Comparison of ENCODE assay signal across 8 cellular contexts in the genomic region with DNA sequence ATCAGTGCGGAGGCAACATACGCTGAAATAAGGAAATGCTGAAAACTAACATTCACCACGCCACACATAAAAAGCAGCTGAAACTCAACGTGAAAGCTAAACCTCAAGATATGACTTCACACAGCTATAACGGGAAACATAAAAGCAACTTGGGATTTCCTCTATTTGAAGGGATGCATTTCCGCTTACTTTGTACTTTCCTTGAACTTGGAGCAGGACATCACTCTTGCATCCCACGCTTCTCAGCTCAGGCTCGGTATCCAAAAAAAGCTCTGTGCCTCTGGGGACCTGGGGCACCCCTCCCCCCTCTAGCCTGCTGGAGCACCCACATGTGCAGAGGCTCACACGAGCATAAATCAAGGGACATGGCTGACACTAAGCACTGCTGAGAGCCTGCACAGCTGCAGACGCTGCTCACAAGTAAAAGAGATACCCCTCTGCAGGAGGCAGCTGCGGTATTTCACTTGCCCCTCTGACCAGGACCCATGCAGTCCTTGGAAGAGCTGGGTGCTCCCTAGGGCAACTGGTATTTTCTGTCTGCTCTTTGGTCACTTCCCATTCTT. TPM values are rescaled to one million over a fixed set of nuclear protein-coding genes. Genes with fewer than 3 reads are reported as not detected.
DNase-seq lines count a peak whose midpoint lies in the region; ATAC-seq and TF ChIP-seq lines count a peak whose summit lies in the region.

No MANE protein-coding gene starts in this region.

- DNase-seq in ELR (ENCODE audit: low read depth) (peak; percentile 49), ascending aorta (ENCODE audit: low spot score in 2 of 2) (no peak), HUDEP-2 (lab: John Stamatoyannopoulos, UW; ENCODE audit: unreplicated experiment in 76 of 76) (no peak), ecto neural progenitor cell (ENCODE audit: low spot score) (no peak), NCI-H1930 (lab: John Stamatoyannopoulos, UW) (no peak)
- DNase-seq in naive thymus-derived CD8-positive, alpha-beta T cell = peak in 3 of 10 donors; percentile 1 to 11 (median 3)

- POLR2A ChIA-PET in naive thymus-derived CD8-positive, alpha-beta T cell (lab: Charles Lee) = no interaction called here

- H3K4me3 ChIP-seq in ascending aorta = peak overlapping the region in 1 of 2 donors; percentile 43

- no peaks in the 10 kb centered on the region for H3K36me3 ChIP-seq in ascending aorta

- H3K27ac Mint-ChIP-seq in naive thymus-derived CD8-positive, alpha-beta T cell = peak overlapping the region in 3 of 10 donors; percentile 11 to 70 (median 34)

- peak overlapping the region; percentile 19 to 27 for H3K27ac ChIP-seq in ascending aorta

- intact Hi-C loops in ascending aorta (cut with DNase I) = no loop called here

- no peak for TF ChIP-seq CTCF in ascending aorta (IDR thresholded peaks at IDR 0.05)

- no peaks in the 10 kb centered on the region for H3K9me3 ChIP-seq in ascending aorta

- H3K4me3 Mint-ChIP-seq in naive thymus-derived CD8-positive, alpha-beta T cell = peak overlapping the region in 9 of 10 donors; percentile 25 to 77 (median 46)

- ATAC-seq in GM19452 (IDR thresholded peaks at IDR 0.05; ENCODE audit: unreplicated experiment) (peak; percentile 83), HG03432 (IDR thresholded peaks at IDR 0.05; ENCODE audit: unreplicated experiment) (peak; percentile 84)
- no peak for ATAC-seq in naive thymus-derived CD8-positive, alpha-beta T cell

- H3K36me3 Mint-ChIP-seq in naive thymus-derived CD8-positive, alpha-beta T cell = no peaks in the 10 kb centered on the region

- peaks cover 5 to 10% (median 8%) of the 10 kb centered on the region in 4 donors for H3K4me1 Mint-ChIP-seq in naive thymus-derived CD8-positive, alpha-beta T cell

- peaks cover 2 to 26% of the 10 kb centered on the region in 2 donors for H3K4me1 ChIP-seq in ascending aorta

- H3K9me3 Mint-ChIP-seq in naive thymus-derived CD8-positive, alpha-beta T cell = no peaks in the 10 kb centered on the region

- H3K27me3 ChIP-seq in ascending aorta = no peaks in the 10 kb centered on the region

- peaks cover 0 to 18% (median 9%) of the 10 kb centered on the region in 5 donors for H3K27me3 Mint-ChIP-seq in naive thymus-derived CD8-positive, alpha-beta T cell

RNA-seq across cellular contexts. Expression of a gene that starts 34.2 kb away (rescaled TPM):
- total RNA-seq in ascending aorta = 37.5 TPM
- under 1 TPM; 0.14 to 0.18 TPM for total RNA-seq in naive thymus-derived CD8-positive, alpha-beta T cell
- polyA plus RNA-seq in naive thymus-derived CD8-positive, alpha-beta T cell = under 1 TPM; 0.10 to 0.51 (median 0.40) TPM

Comparison
In these comparisons a context has a peak if more than half of its experiments do, and no peak if none do; other contexts are left out.
1. ATAC-seq: peak in GM19452 (single experiment) and HG03432 (single experiment); none in naive thymus-derived CD8-positive, alpha-beta T cell (0 of 2).
2. RNA of a gene that starts 34.2 kb away (total RNA-seq): 37.5 TPM in ascending aorta (single experiment); 0.14 to 0.18 TPM in naive thymus-derived CD8-positive, alpha-beta T cell; every median in the first group is over 10 times any median in the second.